Comparison of ENCODE assay signal across 16 cellular contexts in genomic region chr3:154139996-154140436, GRCh38. TPM values are rescaled to one million over a fixed set of nuclear protein-coding genes. Genes with fewer than 3 reads are reported as not detected.
A peak's percentile ranks its signal among the peaks of the same experiment; 100 is the strongest.
DNase-seq lines count a peak whose midpoint lies in the region; ATAC-seq and TF ChIP-seq lines count a peak whose summit lies in the region.
"Had no signal": no experiment of that assay in that cellular context is flagged by ENCODE, and none has a peak within 500 bp of the region (broad histone marks: within the 10 kb centered on the region; RNA-seq: fewer than 3 reads in every experiment).

No MANE protein-coding gene starts in this region.

- H3K9me2 ChIP-seq in SK-N-SH: no peaks in the 10 kb centered on the region

- H3K4me1 ChIP-seq in liver (ENCODE audit: control insufficient read depth in 4 of 4, insufficient read depth in 4 of 4, low read length in 3 of 4): peaks cover 12 to 84% (median 67%) of the 10 kb centered on the region in 4 donors
- H3K4me1 ChIP-seq in SK-N-SH (ENCODE audit: control insufficient read depth in 1 of 2, insufficient read depth in 2 of 2, low read depth in 1 of 2, low read length in 1 of 2): no peaks in the 10 kb centered on the region; a peak in 1 of 4 replicates
- H3K4me1 ChIP-seq: BLaER1 treated with 17β-estradiol and CSF1 and Interleukin-3, amounts not matched to agents 10 nM and 100 nM; Peyer's patch; SJSA1 had no signal

- TF ChIP-seq CTCF in liver (IDR thresholded peaks at IDR 0.05; ENCODE audit: low read depth, low read length, missing input control) (no peak), SK-N-SH (IDR thresholded peaks at IDR 0.05) (no peak)

- no peak for ATAC-seq in GM19328 (IDR thresholded peaks at IDR 0.05; ENCODE audit: unreplicated experiment)
- ATAC-seq: CD8-positive, alpha-beta T cell had no signal

- no peak for TF ChIP-seq POLR2A in erythroblast (IDR thresholded peaks at IDR 0.05; ENCODE audit: low read length)

- POLR2A ChIA-PET in SK-N-SH (lab: Yijun Ruan, JAX): no interaction called here

- DNase-seq in COR-L47 (lab: John Stamatoyannopoulos, UW) (peak; percentile 51), HuH-7.5 (ENCODE audit: low spot score) (peak; percentile 13), NCI-H748 (lab: John Stamatoyannopoulos, UW; ENCODE audit: unreplicated experiment) (peak; percentile 76), SK-N-SH (no peak), erythroblast (lab: John Stamatoyannopoulos, UW) (no peak)
- DNase-seq: CD8-positive, alpha-beta T cell; DMS79 treated with DMSO at 0.1 percent for 48 hours; KG1; NCI-H1105 treated with DMSO at 0.1 percent for 48 hours; NCI-H187; NCI-H510A; Peyer's patch had no signal

- H3K36me3 ChIP-seq in liver (ENCODE audit: control insufficient read depth in 4 of 4, insufficient read depth in 3 of 4, low read depth in 1 of 4, low read length in 3 of 4) (peaks cover 0 to 6% (median 0%) of the 10 kb centered on the region in 4 donors), SK-N-SH (replicated peaks in 1 of 2; ENCODE audit: control insufficient read depth in 1 of 2, insufficient read depth in 2 of 2, low read length in 1 of 2) (peaks cover 0 to 6% of the 10 kb centered on the region in 2 experiments)
- H3K36me3 ChIP-seq: BLaER1 treated with 17β-estradiol and CSF1 and Interleukin-3, amounts not matched to agents 10 nM and 100 nM; Peyer's patch; SJSA1 had no signal

- no peak overlapping the region for H2AFZ ChIP-seq in SK-N-SH (ENCODE audit: low read depth)

- H3K27ac ChIP-seq in liver (ENCODE audit: low read depth in 1 of 2, low read length in 2 of 2): peak overlapping the region; percentile 68 to 71
- H3K27ac ChIP-seq in SK-N-SH (ENCODE audit: low read depth in 2 of 2, low read length in 1 of 2): no peak overlapping the region
- H3K27ac ChIP-seq: BLaER1 treated with 17β-estradiol and CSF1 and Interleukin-3, amounts not matched to agents 10 nM and 100 nM; Peyer's patch; SJSA1 had no signal

- H3K27me3 ChIP-seq in liver (ENCODE audit: control insufficient read depth in 4 of 4, insufficient read depth in 4 of 4, low read length in 3 of 4): no peaks in the 10 kb centered on the region
- H3K27me3 ChIP-seq in SK-N-SH (ENCODE audit: insufficient read depth): no peaks in the 10 kb centered on the region
- H3K27me3 ChIP-seq: BLaER1 treated with 17β-estradiol and CSF1 and Interleukin-3, amounts not matched to agents 10 nM and 100 nM; Peyer's patch; SJSA1 had no signal

- TF ChIP-seq RAD21 in liver (IDR thresholded peaks at IDR 0.05) (peak; percentile 32 to 55), SK-N-SH (IDR thresholded peaks at IDR 0.05; ENCODE audit: low read length) (no peak)

- peak overlapping the region in 1 of 2 donors; percentile 45 for H3K9ac ChIP-seq in liver (ENCODE audit: low read depth in 1 of 2, low read length in 2 of 2)
- H3K9ac ChIP-seq in SK-N-SH: no peak overlapping the region
- H3K9ac ChIP-seq: BLaER1 treated with 17β-estradiol and CSF1 and Interleukin-3, amounts not matched to agents 10 nM and 100 nM had no signal

- no peaks in the 10 kb centered on the region for H3K9me3 ChIP-seq in liver (ENCODE audit: control insufficient read depth in 4 of 4, low read length in 3 of 4)
- no peaks in the 10 kb centered on the region for H3K9me3 ChIP-seq in SK-N-SH
- H3K9me3 ChIP-seq: BLaER1 treated with 17β-estradiol and CSF1 and Interleukin-3, amounts not matched to agents 10 nM and 100 nM; Peyer's patch; SJSA1 had no signal

- WGBS in liver: 24% methylated on average over 3 of the region's 3 CpGs
- WGBS in SK-N-SH (ENCODE audit: low lambda C conversion rate): 78% methylated on average over 3 of the region's 3 CpGs

- H4K20me1 ChIP-seq in SK-N-SH (ENCODE audit: insufficient read depth): no peaks in the 10 kb centered on the region
- H4K20me1 ChIP-seq: BLaER1 treated with 17β-estradiol and CSF1 and Interleukin-3, amounts not matched to agents 10 nM and 100 nM had no signal

- H3F3A ChIP-seq in SK-N-SH (replicated peaks; ENCODE audit: insufficient read depth): no peaks in the 10 kb centered on the region

- H3K4me3 ChIP-seq in liver (ENCODE audit: low read depth in 1 of 3, low read length in 3 of 3): peak overlapping the region in 1 of 3 donors; percentile 23
- H3K4me3 ChIP-seq in SK-N-SH (ENCODE audit: low read depth in 2 of 2, low read length in 1 of 2): no peak overlapping the region
- H3K4me3 ChIP-seq: BLaER1 treated with 17β-estradiol and CSF1 and Interleukin-3, amounts not matched to agents 10 nM and 100 nM; Peyer's patch; SJSA1 had no signal

- no peaks in the 10 kb centered on the region for H3K79me2 ChIP-seq in SK-N-SH (ENCODE audit: insufficient read depth)

- CTCF ChIA-PET in SK-N-SH (lab: Yijun Ruan, JAX): no interaction called here

- no peak overlapping the region for H3K4me2 ChIP-seq in SK-N-SH
- H3K4me2 ChIP-seq: BLaER1 treated with 17β-estradiol and CSF1 and Interleukin-3, amounts not matched to agents 10 nM and 100 nM had no signal

- no peak for TF ChIP-seq EP300 in SK-N-SH (IDR thresholded peaks at IDR 0.05; ENCODE audit: borderline replicate concordance in 1 of 2, low read depth in 1 of 2, low read length in 1 of 2)

TF ChIP-seq in liver, 16 proteins besides CTCF, POLR2A, EP300 and RAD21 (continues in another document):
- TF ChIP-seq SP1 (IDR thresholded peaks at IDR 0.05) (peak; percentile 90), TAF1 (conservative IDR thresholded peaks at IDR 0.05) (peak; percentile 76), GABPA (IDR thresholded peaks at IDR 0.05 in 1 of 2, conservative IDR thresholded peaks at IDR 0.05 in 1 of 2) (no peak), JUND (IDR thresholded peaks at IDR 0.05) (peak; percentile 69 to 90), HNF4A (conservative IDR thresholded peaks at IDR 0.05) (peak; percentile 90 to 95), FOXA2 (IDR thresholded peaks at IDR 0.05) (peak; percentile 91)
- TF ChIP-seq, protein P1, sequence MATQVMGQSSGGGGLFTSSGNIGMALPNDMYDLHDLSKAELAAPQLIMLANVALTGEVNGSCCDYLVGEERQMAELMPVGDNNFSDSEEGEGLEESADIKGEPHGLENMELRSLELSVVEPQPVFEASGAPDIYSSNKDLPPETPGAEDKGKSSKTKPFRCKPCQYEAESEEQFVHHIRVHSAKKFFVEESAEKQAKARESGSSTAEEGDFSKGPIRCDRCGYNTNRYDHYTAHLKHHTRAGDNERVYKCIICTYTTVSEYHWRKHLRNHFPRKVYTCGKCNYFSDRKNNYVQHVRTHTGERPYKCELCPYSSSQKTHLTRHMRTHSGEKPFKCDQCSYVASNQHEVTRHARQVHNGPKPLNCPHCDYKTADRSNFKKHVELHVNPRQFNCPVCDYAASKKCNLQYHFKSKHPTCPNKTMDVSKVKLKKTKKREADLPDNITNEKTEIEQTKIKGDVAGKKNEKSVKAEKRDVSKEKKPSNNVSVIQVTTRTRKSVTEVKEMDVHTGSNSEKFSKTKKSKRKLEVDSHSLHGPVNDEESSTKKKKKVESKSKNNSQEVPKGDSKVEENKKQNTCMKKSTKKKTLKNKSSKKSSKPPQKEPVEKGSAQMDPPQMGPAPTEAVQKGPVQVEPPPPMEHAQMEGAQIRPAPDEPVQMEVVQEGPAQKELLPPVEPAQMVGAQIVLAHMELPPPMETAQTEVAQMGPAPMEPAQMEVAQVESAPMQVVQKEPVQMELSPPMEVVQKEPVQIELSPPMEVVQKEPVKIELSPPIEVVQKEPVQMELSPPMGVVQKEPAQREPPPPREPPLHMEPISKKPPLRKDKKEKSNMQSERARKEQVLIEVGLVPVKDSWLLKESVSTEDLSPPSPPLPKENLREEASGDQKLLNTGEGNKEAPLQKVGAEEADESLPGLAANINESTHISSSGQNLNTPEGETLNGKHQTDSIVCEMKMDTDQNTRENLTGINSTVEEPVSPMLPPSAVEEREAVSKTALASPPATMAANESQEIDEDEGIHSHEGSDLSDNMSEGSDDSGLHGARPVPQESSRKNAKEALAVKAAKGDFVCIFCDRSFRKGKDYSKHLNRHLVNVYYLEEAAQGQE (IDR thresholded peaks at IDR 0.05): peak; percentile 58

TF ChIP-seq in SK-N-SH, 30 proteins besides CTCF, POLR2A, EP300 and RAD21:
- TF ChIP-seq MEF2A (IDR thresholded peaks at IDR 0.05; ENCODE audit: borderline replicate concordance, low read depth): no peak
- TF ChIP-seq JUND (IDR thresholded peaks at IDR 0.05): no peak
- TF ChIP-seq FOSL2 (IDR thresholded peaks at IDR 0.05; ENCODE audit: borderline replicate concordance, low read depth): no peak
- TF ChIP-seq RFX5 (IDR thresholded peaks at IDR 0.05; ENCODE audit: low read length): no peak
- no peak for TF ChIP-seq GABPA (IDR thresholded peaks at IDR 0.05; ENCODE audit: low read depth)
- no peak for TF ChIP-seq RXRA (IDR thresholded peaks at IDR 0.05; ENCODE audit: borderline replicate concordance, low read depth)
- TF ChIP-seq MXI1 (IDR thresholded peaks at IDR 0.05; ENCODE audit: low read depth, low read length): no peak
- no peak for TF ChIP-seq NRF1 (IDR thresholded peaks at IDR 0.05; ENCODE audit: low read depth, low read length)
- TF ChIP-seq GATA2 (CRISPR knock-in tag; IDR thresholded peaks at IDR 0.05): no peak

RNA-seq across cellular contexts. Expression of gene ARHGEF26, which starts 18.8 kb away (rescaled TPM):
- total RNA-seq in liver: 10 to 100 TPM in 1 of 2 donors, 1 to 10 TPM in 1; 1.4 to 27.9 TPM
- polyA plus RNA-seq in liver (10 to 100 TPM; 11.6 to 25.8 TPM), SK-N-SH (2012; rRNA removed) (0.70 and 1.2 TPM in 2 replicates)
- 1.6 and 1.8 TPM in 2 replicates for polyA plus RNA-seq in SK-N-SH (2012; cell fraction: cytosol; rRNA removed)
- 2.4 and 2.5 TPM in 2 replicates for polyA plus RNA-seq in SK-N-SH (2012; cell fraction: nucleus; rRNA removed)

Comparison
In these comparisons a context has a peak if more than half of its experiments do, and no peak if none do; other contexts are left out.
1. DNase-seq: peak in COR-L47 (single experiment), HuH-7.5 (single experiment) and NCI-H748 (single experiment); none in SK-N-SH (single experiment) and erythroblast (0 of 2).
2. H3K27ac ChIP-seq: peak in liver (2 of 2); none in SK-N-SH (0 of 2).